ENCODE assay signal across 8 cellular contexts in the genomic region with DNA sequence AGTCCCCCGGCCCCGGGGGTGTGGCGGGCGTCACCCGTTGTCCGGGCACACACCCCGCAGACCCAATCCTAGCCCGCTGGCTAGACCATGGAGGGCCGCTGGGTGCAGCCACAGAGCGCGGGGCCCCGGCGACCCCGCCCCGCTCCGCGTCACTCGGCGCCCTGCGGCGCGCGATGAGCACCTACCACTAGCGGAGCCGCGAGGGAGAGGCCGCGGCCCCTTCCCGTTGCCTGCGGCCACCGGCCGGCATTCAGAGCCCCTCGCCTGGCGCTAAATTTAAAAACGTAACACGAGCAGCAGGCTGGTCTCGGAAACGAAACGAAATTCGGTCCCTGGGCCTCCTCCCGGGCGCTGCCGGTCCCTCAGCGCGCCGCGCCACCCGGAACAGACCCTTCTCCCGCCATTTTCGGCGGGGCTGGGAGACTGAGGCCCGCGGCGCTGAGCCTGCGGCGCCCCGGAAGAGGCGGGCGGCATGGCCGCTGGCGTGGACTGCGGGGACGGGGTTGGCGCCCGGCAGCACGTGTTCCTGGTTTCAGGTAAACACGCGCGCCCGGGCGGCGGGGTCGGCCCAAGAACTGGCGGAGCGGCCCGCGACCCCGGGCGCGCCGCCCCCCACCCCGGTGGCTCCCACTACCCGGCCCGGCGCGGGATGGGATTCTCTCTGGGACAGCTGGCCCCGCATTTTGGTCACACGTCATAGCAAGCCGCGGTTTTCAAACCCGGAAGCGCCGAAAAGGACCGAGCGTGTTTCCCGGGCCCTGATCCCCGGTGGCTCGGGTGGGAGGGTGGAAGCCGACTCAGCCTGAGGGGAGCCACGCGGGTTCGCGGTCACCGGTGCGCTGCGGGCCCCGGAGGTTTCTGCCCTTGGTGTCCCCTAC. TPM values are rescaled to one million over a fixed set of nuclear protein-coding genes. Genes with fewer than 3 reads are reported as not detected.
DNase-seq lines count a peak whose midpoint lies in the region; ATAC-seq, FAIRE-seq and TF ChIP-seq lines count a peak whose summit lies in the region.

Gene RNASEH2B (plus strand): TSS at position 187 of the 878 bp plus-strand sequence. CDS start 286 bp downstream, at position 473.

- peak; percentile 65 for DNase-seq in GM12892 (ENCODE audit: insufficient read length)
- DNase-seq in NCI-H1092 treated with DMSO at 0.1 percent for 48 hours (lab: John Stamatoyannopoulos, UW), result peak; percentile 77
- DNase-seq in anterior cingulate cortex (lab: John Stamatoyannopoulos, UW), result peak in 56 of 58 donors; percentile 23 to 81 (median 64)
- DNase-seq in hepatic stellate cell (ENCODE audit: low spot score), result peak; percentile 65
- no peak for DNase-seq in retinal pigment epithelial cell (ENCODE audit: low read depth)
- DNase-seq in OCI-M2 (lab: John Stamatoyannopoulos, UW; ENCODE audit: unreplicated experiment), result no peak

- peak; percentile 81 for TF ChIP-seq POLR2A in GM12892 (IDR thresholded peaks at IDR 0.05; ENCODE audit: low read depth, low read length)

- no peak for FAIRE-seq in GM12892 (lab: Jason Lieb, UNC)

- peak; percentile 63 for ATAC-seq in HG02571 (IDR thresholded peaks at IDR 0.05; ENCODE audit: unreplicated experiment)

- TF ChIP-seq CTCF in retinal pigment epithelial cell (conservative IDR thresholded peaks at IDR 0.05; ENCODE audit: low read depth, low read length), result no peak

- intact Hi-C loops in T-helper 2 cell treated with Interferon-gamma antibody and Interleukin-4, amounts not matched to agents 100 ng/mL and 5 ng/mL, for 36 hours (cut with micrococcal nuclease), result loop anchor here (1.0 to 10.0 kb wide), 10 partner anchors 17 to 1218 kb away; partner anchors contain the start of genes DHRS12, EBPL, KPNA3 and SPRYD7

- peak within 1 kb of the TSS; percentile 77 for H3K4me3 ChIP-seq in retinal pigment epithelial cell (ENCODE audit: low read length)

RNA-seq across cellular contexts. Expression of gene RNASEH2B, which starts in this region (rescaled TPM):
- polyA plus RNA-seq in GM12892 (2012; ENCODE audit: missing spikeins), result 83.1 TPM
- total RNA-seq in T-helper 2 cell treated with Interferon-gamma antibody and Interleukin-4, amounts not matched to agents 100 ng/mL and 5 ng/mL, for 36 hours, result 127 and 132 TPM in 2 replicates

Comparison
In these comparisons a context has a peak if more than half of its experiments do, and no peak if none do; other contexts are left out.
1. DNase-seq: peak in GM12892 (single experiment), NCI-H1092 treated with DMSO at 0.1 percent for 48 hours (single experiment), anterior cingulate cortex (56 of 58) and hepatic stellate cell (single experiment); none in retinal pigment epithelial cell (single experiment) and OCI-M2 (single experiment).